Comparison of ENCODE assay signal across 10 cellular contexts in the genomic region with DNA sequence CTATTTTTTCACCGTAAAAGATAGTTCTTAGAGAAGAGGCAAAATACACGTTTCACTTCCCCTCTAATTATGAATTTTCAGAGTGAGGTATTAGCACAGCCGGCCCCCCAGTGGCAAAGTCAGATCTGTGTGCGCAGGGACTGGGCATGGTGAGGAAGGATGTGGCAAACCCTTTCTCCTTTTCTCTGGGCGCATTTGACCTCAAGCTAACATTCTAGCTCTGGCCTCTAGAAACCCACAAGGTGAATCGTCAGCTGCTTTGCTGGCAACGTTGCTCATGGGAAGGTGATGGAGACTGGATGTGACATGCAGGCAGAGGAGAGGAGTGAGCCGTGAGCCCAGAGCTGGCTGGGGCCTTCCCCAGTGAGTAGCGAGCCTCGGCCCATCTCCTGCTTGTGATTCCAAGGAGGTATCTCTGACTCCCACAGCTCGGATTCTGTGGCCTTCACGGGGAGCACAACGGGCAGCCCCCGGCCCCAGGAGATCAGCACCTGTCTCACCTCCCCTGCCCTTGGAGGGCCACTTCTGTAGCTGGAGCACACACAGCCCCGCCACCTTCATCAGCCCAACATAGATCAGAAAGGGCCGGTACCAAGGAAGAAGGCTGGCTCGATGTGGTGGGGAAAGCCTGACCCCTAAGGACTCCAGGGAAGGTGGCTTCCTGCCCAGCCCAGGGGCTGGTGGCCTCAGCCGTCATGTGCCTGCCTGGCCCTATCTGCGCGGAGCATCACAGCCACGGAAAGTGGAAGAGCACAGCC.
A peak's percentile ranks its signal among the peaks of the same experiment; 100 is the strongest.
DNase-seq lines count a peak whose midpoint lies in the region; ATAC-seq and TF ChIP-seq lines count a peak whose summit lies in the region.
"Had no signal": no experiment of that assay in that cellular context is flagged by ENCODE, and none has a peak within 500 bp of the region (broad histone marks: within the 10 kb centered on the region; RNA-seq: fewer than 3 reads in every experiment).

No MANE protein-coding gene starts in this region.

- no peak overlapping the region for H3K27ac ChIP-seq in DND-41 (ENCODE audit: low read length)

- no peaks in the 10 kb centered on the region for H3K79me2 ChIP-seq in DND-41 (ENCODE audit: insufficient read depth, low read length)

- H3K9me3 ChIP-seq in DND-41 (ENCODE audit: insufficient read depth, low read length, severe bottlenecking): no peaks in the 10 kb centered on the region

- H3K4me2 ChIP-seq in DND-41 (ENCODE audit: insufficient read depth, low read length): no peak overlapping the region

- H3K27me3 ChIP-seq in DND-41 (ENCODE audit: insufficient read depth, low read length, poor library complexity): peaks cover 14% of the 10 kb centered on the region

- H4K20me1 ChIP-seq in DND-41 (ENCODE audit: insufficient read depth, low read length): no peaks in the 10 kb centered on the region; the same call in 1 of the 2 replicates

- no peak for TF ChIP-seq CTCF in DND-41 (IDR thresholded peaks at IDR 0.05; ENCODE audit: borderline replicate concordance, extremely low read depth, low read length, poor library complexity, severe bottlenecking)

- ATAC-seq in DND-41 (ENCODE audit: insufficient read depth, low read depth): peak; percentile 37; the same call in 2 of the 3 replicates
- peak; percentile 78 for ATAC-seq in GM18867 (IDR thresholded peaks at IDR 0.05; ENCODE audit: unreplicated experiment)
- peak; percentile 73 for ATAC-seq in HG02884 (IDR thresholded peaks at IDR 0.05; ENCODE audit: unreplicated experiment)

- H3K9ac ChIP-seq in DND-41 (ENCODE audit: low read depth, low read length): no peak overlapping the region

- H3K4me3 ChIP-seq in DND-41 (ENCODE audit: low read depth in 1 of 2, low read length in 2 of 2): no peak overlapping the region

- DNase-seq in DND-41 (no peak), NOMO-1 (lab: John Stamatoyannopoulos, UW; ENCODE audit: unreplicated experiment in 2 of 2) (peak; percentile 73 to 85), NCI-H526 treated with DMSO at 0.1 percent for 48 hours (lab: John Stamatoyannopoulos, UW) (no peak), NCI-H1417 treated with DMSO at 0.1 percent for 48 hours (lab: John Stamatoyannopoulos, UW) (no peak), NCI-H1694 treated with DMSO at 0.1 percent for 48 hours (lab: John Stamatoyannopoulos, UW) (no peak)
- no peak for DNase-seq in stimulated activated CD4-positive, alpha-beta T cell treated with anti-CD3 and anti-CD28 coated beads, Interleukin-2, amount 100 ng/mL, for 24 hours
- DNase-seq: activated CD8-positive, alpha-beta memory T cell treated with anti-CD3 and anti-CD28 coated beads, Interleukin-2, amount 50 U/mL, for 4 hours; DMS53 had no signal

- no peak overlapping the region for H2AFZ ChIP-seq in DND-41 (ENCODE audit: low read depth, low read length)

- no peaks in the 10 kb centered on the region for H3K36me3 ChIP-seq in DND-41 (ENCODE audit: insufficient read depth, low read length)

- H3K4me1 ChIP-seq in DND-41 (ENCODE audit: insufficient read depth, low read length): no peaks in the 10 kb centered on the region

Comparison
In these comparisons a context has a peak if more than half of its experiments do, and no peak if none do; other contexts are left out.
1. DNase-seq: peak in NOMO-1 (2 of 2); none in DND-41 (single experiment), NCI-H526 treated with DMSO at 0.1 percent for 48 hours (single experiment), NCI-H1417 treated with DMSO at 0.1 percent for 48 hours (single experiment), NCI-H1694 treated with DMSO at 0.1 percent for 48 hours (single experiment) and stimulated activated CD4-positive, alpha-beta T cell treated with anti-CD3 and anti-CD28 coated beads, Interleukin-2, amount 100 ng/mL, for 24 hours (0 of 2).
2. Peak in every context shown above with its lines, with median percentiles within 50 percentile points of each other: ATAC-seq.